ENCODE assay signal across 9 cellular contexts in genomic region chr6:89116702-89117101, GRCh38. TPM values are rescaled to one million over a fixed set of nuclear protein-coding genes. Genes with fewer than 3 reads are reported as not detected.
A peak's percentile ranks its signal among the peaks of the same experiment; 100 is the strongest.
DNase-seq lines count a peak whose midpoint lies in the region; ATAC-seq and TF ChIP-seq lines count a peak whose summit lies in the region.
"Had no signal": no experiment of that assay in that cellular context is flagged by ENCODE, and none has a peak within 500 bp of the region (broad histone marks: within the 10 kb centered on the region; RNA-seq: fewer than 3 reads in every experiment).

No MANE protein-coding gene starts in this region.

- H3K9me2 ChIP-seq in GM23338 (ENCODE audit: insufficient read depth): no peaks in the 10 kb centered on the region

- H3K27me3 Mint-ChIP-seq in GM23338 (ENCODE audit: insufficient read depth, low read depth, poor library complexity): peaks cover 23% of the 10 kb centered on the region

- peaks cover 6% of the 10 kb centered on the region for H3K4me1 Mint-ChIP-seq in GM23338

- no peaks in the 10 kb centered on the region; the same call in 1 of the 2 replicates for H4K20me1 ChIP-seq in GM23338 (replicated peaks; ENCODE audit: insufficient read depth)
- H4K20me1 ChIP-seq in fibroblast of lung (ENCODE audit: control insufficient read depth, extremely low read depth, insufficient read depth, low read length): no peaks in the 10 kb centered on the region

- H3K36me3 ChIP-seq in GM23338 (ENCODE audit: insufficient read depth) (no peaks in the 10 kb centered on the region), SJCRH30 (no peaks in the 10 kb centered on the region), fibroblast of lung (ENCODE audit: control insufficient read depth, insufficient read depth, low read length) (no peaks in the 10 kb centered on the region), psoas muscle (ENCODE audit: insufficient read depth in 1 of 2, low read depth in 1 of 2) (no peaks in the 10 kb centered on the region)

- H3K9me3 Mint-ChIP-seq in GM23338: no peaks in the 10 kb centered on the region

- H2AFZ ChIP-seq in GM23338 (peak overlapping the region; percentile 96), fibroblast of lung (ENCODE audit: low read length) (no peak overlapping the region)

- peaks cover 9% of the 10 kb centered on the region; the same call in 1 of the 2 replicates for H3F3A ChIP-seq in GM23338 (replicated peaks; ENCODE audit: low read depth)

- H3K27ac ChIP-seq in GM23338 (ENCODE audit: low read depth) (no peak overlapping the region), SJCRH30 (no peak overlapping the region), fibroblast of lung (ENCODE audit: insufficient read depth, low read length) (no peak overlapping the region), psoas muscle (no peak overlapping the region)

- 62 to 74% (median 69%) methylated on average over 6 of the region's 6 CpGs for WGBS in psoas muscle, 3 donors

- H3K9me3 ChIP-seq in SJCRH30 (replicated peaks) (no peaks in the 10 kb centered on the region), fibroblast of lung (ENCODE audit: control insufficient read depth, insufficient read depth, low read depth, low read length) (no peaks in the 10 kb centered on the region), psoas muscle (no peaks in the 10 kb centered on the region)

- no peak overlapping the region for H3K27ac Mint-ChIP-seq in GM23338

- peaks cover 7% of the 10 kb centered on the region; the same call in 1 of the 2 replicates for H3K4me1 ChIP-seq in GM23338 (ENCODE audit: insufficient read depth)
- H3K4me1 ChIP-seq in SJCRH30: no peaks in the 10 kb centered on the region
- no peaks in the 10 kb centered on the region for H3K4me1 ChIP-seq in fibroblast of lung (ENCODE audit: control insufficient read depth, extremely low read depth, insufficient read depth, low read length)
- H3K4me1 ChIP-seq in psoas muscle: peaks cover 19% of the 10 kb centered on the region

- DNase-seq in GM23338 (ENCODE audit: low spot score) (no peak), SJCRH30 (no peak), fibroblast of lung (ENCODE audit: low read depth in 2 of 2) (no peak), psoas muscle (no peak), NCI-H510A treated with DMSO at 0.1 percent for 48 hours (lab: John Stamatoyannopoulos, UW) (no peak), NCI-H526 (lab: John Stamatoyannopoulos, UW) (no peak)

- no peak for TF ChIP-seq CTCF in GM23338 (conservative IDR thresholded peaks at IDR 0.05; ENCODE audit: low read depth in 2 of 2)
- no peak for TF ChIP-seq CTCF in fibroblast of lung (conservative IDR thresholded peaks at IDR 0.05 in 1 of 2, IDR thresholded peaks at IDR 0.05 in 1 of 2; ENCODE audit: low read depth in 1 of 2, low read length in 2 of 2)
- no peak for TF ChIP-seq CTCF in psoas muscle (IDR thresholded peaks at IDR 0.05)

- no peaks in the 10 kb centered on the region; the same call in 2 of the 3 replicates for H3K36me3 Mint-ChIP-seq in GM23338 (ENCODE audit: low read depth)

- H3K4me3 ChIP-seq in GM23338: peak overlapping the region; percentile 84
- H3K4me3 ChIP-seq in SJCRH30: peak overlapping the region; percentile 96
- H3K4me3 ChIP-seq in fibroblast of lung (replicated peaks in 1 of 4; ENCODE audit: control extremely low read depth in 1 of 4, insufficient read depth in 1 of 4, low read depth in 3 of 4, low read length in 4 of 4): peak overlapping the region in 1 of 4 experiments; percentile 60
- H3K4me3 ChIP-seq in psoas muscle: peak overlapping the region; percentile 80

- peak overlapping the region; percentile 98 for H3K4me2 ChIP-seq in GM23338
- peak overlapping the region; percentile 79 for H3K4me2 ChIP-seq in fibroblast of lung (ENCODE audit: extremely low read depth, insufficient read depth, low read length)

- H3K9ac ChIP-seq in fibroblast of lung (ENCODE audit: insufficient read depth, low read length): no peak overlapping the region

- intact Hi-C loops in psoas muscle (cut with DNase I): loop anchor here in 1 of 2 donors (2.0 kb wide), 1 partner anchor 136 kb away; no protein-coding TSS in a partner anchor

- no peaks in the 10 kb centered on the region for H3K79me2 ChIP-seq in GM23338 (replicated peaks; ENCODE audit: insufficient read depth)
- H3K79me2 ChIP-seq in fibroblast of lung (ENCODE audit: control insufficient read depth, insufficient read depth, low read length): no peaks in the 10 kb centered on the region

- ATAC-seq in GM23338: no peak
- ATAC-seq in psoas muscle: no peak
- ATAC-seq in HG02642 (IDR thresholded peaks at IDR 0.05; ENCODE audit: poor library complexity, unreplicated experiment): no peak
- ATAC-seq in activated CD4-positive, CD25-positive, alpha-beta regulatory T cell treated with anti-CD3 and anti-CD28 coated beads, Interleukin-2, amount 50 U/mL, for 24 hours: no peak

- H3K27me3 ChIP-seq in GM23338 (ENCODE audit: insufficient read depth): peaks cover 56% of the 10 kb centered on the region
- H3K27me3 ChIP-seq in SJCRH30: no peaks in the 10 kb centered on the region
- H3K27me3 ChIP-seq in fibroblast of lung (ENCODE audit: control insufficient read depth, insufficient read depth, low read length): peaks cover 3% of the 10 kb centered on the region
- no peaks in the 10 kb centered on the region for H3K27me3 ChIP-seq in psoas muscle (ENCODE audit: insufficient read depth in 3 of 3, low read length in 2 of 3)

- peak overlapping the region; percentile 90 for H3K4me3 Mint-ChIP-seq in GM23338

TF ChIP-seq in GM23338, 12 proteins besides CTCF, POLR2A, EP300 and RAD21 (continues in another document):
- TF ChIP-seq ZNF114 (CRISPR knock-in tag; IDR thresholded peaks at IDR 0.05) (no peak), POLR2AphosphoS5 (IDR thresholded peaks at IDR 0.05; ENCODE audit: low read depth) (no peak), REST (IDR thresholded peaks at IDR 0.05; ENCODE audit: unreplicated experiment) (no peak)

RNA-seq across cellular contexts. Expression of gene SRSF12, which starts 1.2 kb away (rescaled TPM):
- total RNA-seq in GM23338 (2014; rRNA removed; shearing (Covaris generic)): 2.6 and 3.6 TPM in 2 replicates
- polyA plus RNA-seq in GM23338 (2016; fragmentation: Nextera tagmentation; extraction: Ambion mirVana) (2.3 and 3.6 TPM in 2 replicates), fibroblast of lung (0.10 and 0.11 TPM in 2 replicates), psoas muscle (under 1 TPM; 0.09 to 0.29 (median 0.13) TPM)
- 8.3 and 10.0 TPM in 2 replicates for total RNA-seq in SJCRH30 (2014; rRNA removed; shearing (Covaris generic))
- total RNA-seq in fibroblast of lung (0.33 and 0.51 TPM in 2 replicates), psoas muscle (under 1 TPM; 0.21 to 0.71 (median 0.24) TPM)
- polyA plus RNA-seq in fibroblast of lung (2012): 0.06 and 0.07 TPM in 2 replicates
- polyA minus RNA-seq in fibroblast of lung (ENCODE audit: low replicate concordance): not detected in 2 replicates
- total RNA-seq: mononuclear cell had no signal

RNA-seq across cellular contexts. Expression of gene PM20D2, which starts 29.2 kb away (rescaled TPM):
- 10.2 and 13.9 TPM in 2 replicates for total RNA-seq in GM23338 (2014; rRNA removed; shearing (Covaris generic))
- 3.4 and 4.4 TPM in 2 replicates for polyA plus RNA-seq in GM23338 (2016; fragmentation: Nextera tagmentation; extraction: Ambion mirVana)
- 51.9 and 57.8 TPM in 2 replicates for total RNA-seq in SJCRH30 (2014; rRNA removed; shearing (Covaris generic))
- total RNA-seq in fibroblast of lung: 9.0 and 10.1 TPM in 2 replicates
- 3.9 and 6.0 TPM in 2 replicates for polyA plus RNA-seq in fibroblast of lung
- 2.2 and 3.9 TPM in 2 replicates for polyA plus RNA-seq in fibroblast of lung (2012)
- polyA minus RNA-seq in fibroblast of lung (ENCODE audit: low replicate concordance): 1.6 and 2.7 TPM in 2 replicates
- total RNA-seq in psoas muscle: 10 to 100 TPM; 13.1 to 56.2 (median 25.0) TPM
- 10 to 100 TPM in 1 of 3 donors, 1 to 10 TPM in 2; 2.7 to 24.2 (median 7.0) TPM for polyA plus RNA-seq in psoas muscle

RNA-seq across cellular contexts. Expression of gene PNRC1, which starts 36.2 kb away (rescaled TPM):
- total RNA-seq in GM23338 (2014; rRNA removed; shearing (Covaris generic)): 38.6 and 40.7 TPM in 2 replicates
- polyA plus RNA-seq in GM23338 (2016; fragmentation: Nextera tagmentation; extraction: Ambion mirVana): 33.7 and 35.0 TPM in 2 replicates
- 51.8 and 54.8 TPM in 2 replicates for total RNA-seq in SJCRH30 (2014; rRNA removed; shearing (Covaris generic))
- total RNA-seq in fibroblast of lung: 65.1 and 73.7 TPM in 2 replicates
- polyA plus RNA-seq in fibroblast of lung: 11.2 and 14.9 TPM in 2 replicates
- 36.2 and 67.4 TPM in 2 replicates for polyA plus RNA-seq in fibroblast of lung (2012)
- polyA minus RNA-seq in fibroblast of lung (ENCODE audit: low replicate concordance): 8.3 and 13.7 TPM in 2 replicates
- total RNA-seq in psoas muscle: 100 to 1,000 TPM; 236 to 552 (median 436) TPM
- 100 to 1,000 TPM in 2 of 3 donors, 10 to 100 TPM in 1; 74.3 to 285 (median 156) TPM for polyA plus RNA-seq in psoas muscle
